In genomic region chr3:16511561-16512434, GRCh38 we compare ENCODE assay signal across 8 cellular contexts. TPM values are rescaled to one million over a fixed set of nuclear protein-coding genes. Genes with fewer than 3 reads are reported as not detected.
DNase-seq lines count a peak whose midpoint lies in the region; ATAC-seq, FAIRE-seq and TF ChIP-seq lines count a peak whose summit lies in the region.

No MANE protein-coding gene starts in this region.

- H4K20me1 ChIP-seq in H1 (replicated peaks in 1 of 2; ENCODE audit: control insufficient read depth in 1 of 2, insufficient read depth in 2 of 2, low read length in 2 of 2) = peaks cover 0 to 3% of the 10 kb centered on the region in 2 experiments

- H3K4me3 Mint-ChIP-seq in natural killer cell = peak overlapping the region; percentile 97
- peak overlapping the region; percentile 83 to 91 for H3K4me3 Mint-ChIP-seq in stimulated activated naive CD8-positive, alpha-beta T cell treated with anti-CD3 and anti-CD28 coated beads, Interleukin-15, amount 100 ng/mL, for 72 hours

- H3K9me3 ChIP-seq in HUES48 (ENCODE audit: control insufficient read depth, insufficient read depth, low read length) (no peaks in the 10 kb centered on the region), H1 (ENCODE audit: insufficient read depth in 2 of 2, low read depth in 1 of 2, low read length in 1 of 2) (no peaks in the 10 kb centered on the region)

- H3K56ac ChIP-seq in H1 (replicated peaks; ENCODE audit: insufficient read length, low read depth, low read length) = no peak overlapping the region

- H3K4me3 ChIP-seq in HUES48 (ENCODE audit: low read depth, low read length) = peak overlapping the region; percentile 71
- H3K4me3 ChIP-seq in H1 (ENCODE audit: extremely low read depth in 1 of 4, insufficient read depth in 2 of 4, low read depth in 3 of 4, low read length in 4 of 4) = peak overlapping the region in 2 of 4 experiments; percentile 60 to 84; a peak in 4 of 8 replicates

- no peak overlapping the region for H2AK5ac ChIP-seq in H1 (ENCODE audit: low read depth, low read length)

- ATAC-seq in GM21423 (IDR thresholded peaks at IDR 0.05; ENCODE audit: unreplicated experiment) = peak; percentile 42
- peak; percentile 50 to 76 (median 74) for ATAC-seq in natural killer cell
- ATAC-seq in stimulated activated naive CD8-positive, alpha-beta T cell treated with anti-CD3 and anti-CD28 coated beads, Interleukin-15, amount 100 ng/mL, for 72 hours = peak; percentile 84

- H4K8ac ChIP-seq in H1 (ENCODE audit: extremely low read depth, insufficient read depth, low read length) = no peak overlapping the region

- no peak overlapping the region for H2AFZ ChIP-seq in H1 (ENCODE audit: low read length)

- H3K9me3 Mint-ChIP-seq in natural killer cell = no peaks in the 10 kb centered on the region
- no peaks in the 10 kb centered on the region for H3K9me3 Mint-ChIP-seq in stimulated activated naive CD8-positive, alpha-beta T cell treated with anti-CD3 and anti-CD28 coated beads, Interleukin-15, amount 100 ng/mL, for 72 hours

- H2BK12ac ChIP-seq in H1 (ENCODE audit: low read depth, low read length) = 0 out of 2 replicates have a peak overlapping the region, but pooled peaks have one; percentile 78

- H3K18ac ChIP-seq in H1 (ENCODE audit: extremely low read depth, low read length) = no peak overlapping the region

- H3K27ac ChIP-seq in HUES48 (ENCODE audit: low read depth, low read length) = no peak overlapping the region
- H3K27ac ChIP-seq in H1 (ENCODE audit: low read depth, low read length) = no peak overlapping the region

- CTCF ChIA-PET in H1 (lab: Charles Lee; ENCODE audit: partially characterized antibody) = interaction anchor here (0.7 to 2.7 kb wide), 14 partner anchors 11 to 222 kb away, joined by 3 to 13 read pairs (median 4); no protein-coding TSS in a partner anchor

- POLR2A ChIA-PET in H1 (lab: Charles Lee; ENCODE audit: partially characterized antibody) = interaction anchor here (1.1 kb wide), 1 partner anchor 90 kb away, joined by 3 read pairs; no protein-coding TSS in a partner anchor

- no peak overlapping the region for H2BK120ac ChIP-seq in H1 (replicated peaks; ENCODE audit: low read depth, low read length)

- H3K27me3 Mint-ChIP-seq in natural killer cell (ENCODE audit: low read depth in 2 of 2) = no peaks in the 10 kb centered on the region
- H3K27me3 Mint-ChIP-seq in stimulated activated naive CD8-positive, alpha-beta T cell treated with anti-CD3 and anti-CD28 coated beads, Interleukin-15, amount 100 ng/mL, for 72 hours = no peaks in the 10 kb centered on the region

- H3K4me1 ChIP-seq in HUES48 (ENCODE audit: control insufficient read depth, insufficient read depth, low read length) (peaks cover 18% of the 10 kb centered on the region), H1 (replicated peaks in 1 of 4; ENCODE audit: control insufficient read depth in 3 of 4, insufficient read depth in 4 of 4, low read length in 3 of 4) (peaks cover 4 to 22% (median 7%) of the 10 kb centered on the region in 4 experiments)

- H3K4me1 Mint-ChIP-seq in natural killer cell = peaks cover 80 to 88% of the 10 kb centered on the region in 2 donors
- peaks cover 79% of the 10 kb centered on the region for H3K4me1 Mint-ChIP-seq in stimulated activated naive CD8-positive, alpha-beta T cell treated with anti-CD3 and anti-CD28 coated beads, Interleukin-15, amount 100 ng/mL, for 72 hours

- no peaks in the 10 kb centered on the region for H3K36me3 Mint-ChIP-seq in natural killer cell

- intact Hi-C loops in natural killer cell (cut with micrococcal nuclease) = loop anchor here (1.0 to 10.0 kb wide), 5 partner anchors 17 to 643 kb away; no protein-coding TSS in a partner anchor

- no peaks in the 10 kb centered on the region for H3K36me3 ChIP-seq in HUES48 (ENCODE audit: control insufficient read depth, insufficient read depth, low read length)
- H3K36me3 ChIP-seq in H1 (ENCODE audit: control insufficient read depth in 2 of 4, insufficient read depth in 4 of 4, low read length in 3 of 4) = no peaks in the 10 kb centered on the region

- peak overlapping the region in 1 of 2 experiments; percentile 96; a peak in 3 of 4 replicates for H3K4me2 ChIP-seq in H1 (ENCODE audit: insufficient read depth in 1 of 2, low read depth in 2 of 2, low read length in 2 of 2)

- H2BK20ac ChIP-seq in H1 (ENCODE audit: low read length) = no peak overlapping the region

- no peak overlapping the region for H4K91ac ChIP-seq in H1 (replicated peaks; ENCODE audit: insufficient read length, low read length)

- FAIRE-seq in H1 (lab: Jason Lieb, UNC) = no peak

- DNase-seq in EH (ENCODE audit: low read depth) (peak; percentile 89), H1 (ENCODE audit: low read depth in 1 of 2, low spot score in 2 of 2) (no peak), natural killer cell (peak; percentile 66), NCI-H82 (lab: John Stamatoyannopoulos, UW) (no peak)
- DNase-seq in activated CD4-positive, alpha-beta T cell treated with anti-CD3 and anti-CD28 coated beads, Interleukin-2, amount 50 U/mL, for 4 hours = peak; percentile 71
- peak; percentile 80 to 92 for DNase-seq in stimulated activated naive CD8-positive, alpha-beta T cell treated with anti-CD3 and anti-CD28 coated beads, Interleukin-15, amount 100 ng/mL, for 72 hours

- TF ChIP-seq RAD21 in H1 (IDR thresholded peaks at IDR 0.05 in 1 of 2, conservative IDR thresholded peaks at IDR 0.05 in 1 of 2; ENCODE audit: low read depth in 2 of 2, low read length in 2 of 2) = peak; percentile 34 to 57

- no peak for TF ChIP-seq POLR2A in H1 (IDR thresholded peaks at IDR 0.05; ENCODE audit: control extremely low read depth in 1 of 2, low read depth in 2 of 2, low read length in 2 of 2)

- H3K23me2 ChIP-seq in H1 (ENCODE audit: low read depth, low read length) = peaks cover 14% of the 10 kb centered on the region; the same call in 1 of the 2 replicates

- no peak overlapping the region for H2BK15ac ChIP-seq in H1 (ENCODE audit: low read length)

- no peak for TF ChIP-seq EP300 in H1 (IDR thresholded peaks at IDR 0.05; ENCODE audit: borderline replicate concordance in 1 of 2, low read depth in 2 of 2, low read length in 2 of 2)

- H3K79me1 ChIP-seq in H1 (ENCODE audit: low read depth, low read length) = no peaks in the 10 kb centered on the region

- H3K14ac ChIP-seq in H1 (ENCODE audit: insufficient read length) = no peak overlapping the region

- H3K27ac Mint-ChIP-seq in natural killer cell = peak overlapping the region; percentile 91 to 97
- peak overlapping the region; percentile 96 to 97 for H3K27ac Mint-ChIP-seq in stimulated activated naive CD8-positive, alpha-beta T cell treated with anti-CD3 and anti-CD28 coated beads, Interleukin-15, amount 100 ng/mL, for 72 hours

- WGBS in H1 (ENCODE audit: extremely low coverage in 1 of 2, insufficient coverage in 1 of 2, insufficient read length in 1 of 2, insufficient replicate concordance in 2 of 2, low coverage in 1 of 2, low lambda C conversion rate in 2 of 2, missing lambda C conversion rate in 1 of 2), 2 experiments = 71% methylated on average over 11 of the region's 11 CpGs; no CpG with 5 or more reads in 1 of the 2 experiments

- TF ChIP-seq CTCF in H1 (IDR thresholded peaks at IDR 0.05; ENCODE audit: control extremely low read depth in 1 of 3, insufficient read depth in 1 of 3, low read depth in 1 of 3, low read length in 3 of 3) = peak in 1 of 3 experiments; percentile 8; a peak in 1 of 4 replicates
- TF ChIP-seq CTCF in natural killer cell (IDR thresholded peaks at IDR 0.05) = no peak

- H3K23ac ChIP-seq in H1 (ENCODE audit: insufficient read length) = no peak overlapping the region

- H3K4ac ChIP-seq in H1 (replicated peaks; ENCODE audit: insufficient read length, low read depth, low read length) = no peak overlapping the region

- H3K9ac ChIP-seq in HUES48 (ENCODE audit: low read depth, low read length) (no peak overlapping the region; the same call in 1 of the 2 replicates), H1 (replicated peaks in 1 of 4; ENCODE audit: extremely low read depth in 1 of 4, low read depth in 3 of 4, low read length in 3 of 4) (no peak overlapping the region)

- H4K5ac ChIP-seq in H1 (ENCODE audit: insufficient read length, low read depth, low read length) = no peak overlapping the region

- H3K27me3 ChIP-seq in HUES48 (ENCODE audit: control insufficient read depth, insufficient read depth, low read length) = peaks cover 49% of the 10 kb centered on the region
- H3K27me3 ChIP-seq in H1 (replicated peaks in 1 of 4; ENCODE audit: control insufficient read depth in 3 of 4, extremely low read depth in 1 of 4, insufficient read depth in 3 of 4, low read length in 3 of 4) = peaks cover 15 to 33% (median 31%) of the 10 kb centered on the region in 4 experiments

- no peaks in the 10 kb centered on the region for H3K79me2 ChIP-seq in H1 (ENCODE audit: control insufficient read depth in 1 of 2, insufficient read depth in 2 of 2, low read length in 2 of 2)

- no peak overlapping the region for H2BK5ac ChIP-seq in H1 (ENCODE audit: low read depth, low read length)

TF ChIP-seq in H1, 55 proteins besides CTCF, POLR2A, EP300 and RAD21:
- TF ChIP-seq SP1 (IDR thresholded peaks at IDR 0.05; ENCODE audit: low read depth, low read length) (no peak), SIN3A (conservative IDR thresholded peaks at IDR 0.05 in 1 of 2, IDR thresholded peaks at IDR 0.05 in 1 of 2; ENCODE audit: low read depth in 1 of 2, low read length in 2 of 2) (no peak), EGR1 (IDR thresholded peaks at IDR 0.05; ENCODE audit: borderline replicate concordance, low read depth, low read length) (no peak), CHD2 (IDR thresholded peaks at IDR 0.05; ENCODE audit: low read length) (no peak), CHD1 (IDR thresholded peaks at IDR 0.05; ENCODE audit: low read depth, low read length) (no peak), POLR2AphosphoS5 (IDR thresholded peaks at IDR 0.05; ENCODE audit: low read depth, low read length) (no peak), MAFK (IDR thresholded peaks at IDR 0.05; ENCODE audit: low read depth, low read length) (no peak), TAF7 (optimal IDR thresholded peaks at IDR 0.05; ENCODE audit: borderline replicate concordance, low read depth, low read length) (no peak)

RNA-seq across cellular contexts. Expression of gene RFTN1, which starts 1.7 kb away (rescaled TPM):
- 4.9 and 6.7 TPM in 2 replicates for total RNA-seq in H1 (2021; fragmentation: NEBNext Ultra II Directional; extraction: Animal tissue kit (Norgen Biotek cat#: 25700))
- 4.6 and 7.5 TPM in 2 replicates for polyA plus RNA-seq in H1 (2011; rRNA removed)
- polyA plus RNA-seq in H1 (2011; cell fraction: cytosol; rRNA removed) = 5.5 TPM
- 6.8 TPM for polyA plus RNA-seq in H1 (2011; cell fraction: nucleus; rRNA removed)
- 3.2 to 4.3 TPM (median 4.0 TPM) in 4 replicates for polyA plus RNA-seq in H1 (2012, experiment 1 of 2)
- polyA plus RNA-seq in H1 (2012, experiment 2 of 2) = 2.0 TPM
- polyA plus RNA-seq in H1 (2013, experiment 1 of 2) = 5.8 TPM
- 4.9 TPM for polyA plus RNA-seq in H1 (2013, experiment 2 of 2)
- polyA minus RNA-seq in H1 (2011; rRNA and poly(A)+ RNA removed) = 4.3 and 4.7 TPM in 2 replicates
- polyA minus RNA-seq in H1 (2011; cell fraction: cytosol; rRNA and poly(A)+ RNA removed) = 3.1 TPM
- polyA minus RNA-seq in H1 (2011; cell fraction: nucleus; rRNA and poly(A)+ RNA removed) = 5.8 TPM
- total RNA-seq in natural killer cell = 100 to 1,000 TPM; 112 to 135 (median 115) TPM

Comparison
In these comparisons a context has a peak if more than half of its experiments do, and no peak if none do; other contexts are left out.
1. DNase-seq: peak in EH (single experiment), activated CD4-positive, alpha-beta T cell treated with anti-CD3 and anti-CD28 coated beads, Interleukin-2, amount 50 U/mL, for 4 hours (2 of 2), natural killer cell (single experiment) and stimulated activated naive CD8-positive, alpha-beta T cell treated with anti-CD3 and anti-CD28 coated beads, Interleukin-15, amount 100 ng/mL, for 72 hours (2 of 2); none in H1 (0 of 2) and NCI-H82 (single experiment).
2. RNA of gene RFTN1, which starts 1.7 kb away (total RNA-seq): 112 to 135 TPM in natural killer cell; 4.9 to 6.7 TPM in H1; every median in the first group is over 10 times any median in the second.
3. Peak in every context shown above with its lines, with median percentiles within 50 percentile points of each other: ATAC-seq.